Comparison of ENCODE assay signal across 8 cellular contexts in genomic region chr18:23981369-23981768, GRCh38. TPM values are rescaled to one million over a fixed set of nuclear protein-coding genes. Genes with fewer than 3 reads are reported as not detected.
A peak's percentile ranks its signal among the peaks of the same experiment; 100 is the strongest.
DNase-seq lines count a peak whose midpoint lies in the region; ATAC-seq and TF ChIP-seq lines count a peak whose summit lies in the region.

No MANE protein-coding gene starts in this region.

- in situ Hi-C loops in G401 (cut with HindIII; ENCODE audit: low sequenced_read_pairs), result no loop called here

- no peak for TF ChIP-seq CTCF in GM20000 (IDR thresholded peaks at IDR 0.05; ENCODE audit: extremely low read depth, missing control alignments)
- TF ChIP-seq CTCF in esophagus muscularis mucosa (IDR thresholded peaks at IDR 0.05), result no peak
- TF ChIP-seq CTCF in natural killer cell (IDR thresholded peaks at IDR 0.05), result no peak

- H3K27ac Mint-ChIP-seq in natural killer cell, result no peak overlapping the region

- peaks cover 9 to 15% of the 10 kb centered on the region in 2 donors for H3K4me1 Mint-ChIP-seq in natural killer cell

- H3K27ac ChIP-seq in esophagus muscularis mucosa (replicated peaks in 1 of 4), result peak overlapping the region; percentile 85 to 89 (median 86)

- H3K27me3 Mint-ChIP-seq in natural killer cell (ENCODE audit: low read depth in 2 of 2), result peaks cover 15 to 19% of the 10 kb centered on the region in 2 donors

- H3K4me1 ChIP-seq in esophagus muscularis mucosa, result peaks cover 0 to 28% (median 24%) of the 10 kb centered on the region in 4 donors

- ATAC-seq in HG03196 (IDR thresholded peaks at IDR 0.05; ENCODE audit: unreplicated experiment) (peak; percentile 90), natural killer cell (no peak), Right ventricle myocardium inferior (no peak)

- DNase-seq in G401 (ENCODE audit: low spot score), result peak; percentile 68
- DNase-seq in GM20000 (ENCODE audit: low spot score), result peak; percentile 41
- DNase-seq in esophagus muscularis mucosa (ENCODE audit: extremely low spot score), result no peak
- DNase-seq in natural killer cell, result no peak
- no peak for DNase-seq in GF-D8 (lab: John Stamatoyannopoulos, UW)
- no peak for DNase-seq in activated effector memory CD4-positive, alpha-beta T cell treated with anti-CD3 and anti-CD28 coated beads, Interleukin-2, amount 50 U/mL, for 16 hours
- no peak for DNase-seq in Right ventricle myocardium inferior (ENCODE audit: missing footprints)

- 69% methylated on average over 4 of the region's 5 CpGs for WGBS in esophagus muscularis mucosa

- H3K36me3 ChIP-seq in esophagus muscularis mucosa, result no peaks in the 10 kb centered on the region

- TF ChIP-seq EP300 in esophagus muscularis mucosa (IDR thresholded peaks at IDR 0.05), result no peak

- H3K9me3 Mint-ChIP-seq in natural killer cell, result peaks cover 3 to 4% of the 10 kb centered on the region in 2 donors

- no peaks in the 10 kb centered on the region for H3K9me3 ChIP-seq in esophagus muscularis mucosa

- H3K27me3 ChIP-seq in esophagus muscularis mucosa, result no peaks in the 10 kb centered on the region

- intact Hi-C loops in esophagus muscularis mucosa (cut with DNase I) (no loop called here), natural killer cell (cut with micrococcal nuclease) (no loop called here), Right ventricle myocardium inferior (cut with DNase I) (no loop called here)

- H3K36me3 Mint-ChIP-seq in natural killer cell, result peaks cover 6% of the 10 kb centered on the region

- peak overlapping the region in 3 of 4 donors; percentile 26 to 43 (median 28) for H3K4me3 ChIP-seq in esophagus muscularis mucosa

- no peak for TF ChIP-seq POLR2A in esophagus muscularis mucosa (IDR thresholded peaks at IDR 0.05; ENCODE audit: low read depth)

- H3K4me3 Mint-ChIP-seq in natural killer cell, result no peak overlapping the region

RNA-seq across cellular contexts. Expression of gene TTC39C, which starts 33.2 kb away (rescaled TPM):
- 3.1 and 4.1 TPM in 2 replicates for total RNA-seq in G401 (2014; rRNA removed; shearing (Covaris generic))
- total RNA-seq in esophagus muscularis mucosa (10 to 100 TPM; 32.3 to 45.4 (median 34.8) TPM), natural killer cell (10 to 100 TPM; 39.0 to 61.5 (median 44.3) TPM), Right ventricle myocardium inferior (4.0 TPM)

Comparison
In these comparisons a context has a peak if more than half of its experiments do, and no peak if none do; other contexts are left out.
1. DNase-seq: peak in G401 (single experiment) and GM20000 (single experiment); none in esophagus muscularis mucosa (single experiment), natural killer cell (single experiment), GF-D8 (single experiment), activated effector memory CD4-positive, alpha-beta T cell treated with anti-CD3 and anti-CD28 coated beads, Interleukin-2, amount 50 U/mL, for 16 hours (single experiment) and Right ventricle myocardium inferior (single experiment).